Comparison of ENCODE assay signal across 11 cellular contexts in genomic region chr1:77975907-77976306, GRCh38. TPM values are rescaled to one million over a fixed set of nuclear protein-coding genes. Genes with fewer than 3 reads are reported as not detected.
DNase-seq lines count a peak whose midpoint lies in the region; ATAC-seq, FAIRE-seq and TF ChIP-seq lines count a peak whose summit lies in the region.
"Had no signal": no experiment of that assay in that cellular context is flagged by ENCODE, and none has a peak within 500 bp of the region (broad histone marks: within the 10 kb centered on the region; RNA-seq: fewer than 3 reads in every experiment).

No MANE protein-coding gene starts in this region.

- H3K4me3 ChIP-seq in kidney (ENCODE audit: low read length in 2 of 2) (peak overlapping the region; percentile 25 to 87), prostate gland (no peak overlapping the region)

- H3K36me3 ChIP-seq in kidney (ENCODE audit: control insufficient read depth in 1 of 2, insufficient read depth in 2 of 2, low read length in 2 of 2) (peaks cover 0 to 2% of the 10 kb centered on the region in 2 donors), prostate gland (no peaks in the 10 kb centered on the region)
- H3K36me3 ChIP-seq: pancreas had no signal

- FAIRE-seq in kidney (lab: Jason Lieb, UNC): no peak
- FAIRE-seq: pancreas, urothelium cell line had no signal

- peaks cover 66% of the 10 kb centered on the region for H3K4me1 Mint-ChIP-seq in stimulated activated naive CD8-positive, alpha-beta T cell treated with anti-CD3 and anti-CD28 coated beads, Interleukin-15, Interleukin-2, amounts not matched to agents 100 ng/mL and 50 ng/mL, for 24 hours (ENCODE audit: low read depth)
- peaks cover 60% of the 10 kb centered on the region for H3K4me1 Mint-ChIP-seq in stimulated activated naive CD8-positive, alpha-beta T cell treated with anti-CD3 and anti-CD28 coated beads, Interleukin-15, amount 100 ng/mL, for 72 hours
- peaks cover 67% of the 10 kb centered on the region for H3K4me1 Mint-ChIP-seq in activated naive CD8-positive, alpha-beta T cell treated with anti-CD3 and anti-CD28 coated beads, Interleukin-2, amount 50 U/mL, for 24 hours

- H3K9ac ChIP-seq in kidney (ENCODE audit: low read length in 2 of 2): no peak overlapping the region

- H3K27me3 ChIP-seq in prostate gland (replicated peaks; ENCODE audit: insufficient read depth): no peaks in the 10 kb centered on the region
- H3K27me3 ChIP-seq: pancreas had no signal

- peaks cover 0 to 15% of the 10 kb centered on the region in 2 donors for H3K4me1 ChIP-seq in kidney (ENCODE audit: control insufficient read depth in 1 of 2, insufficient read depth in 1 of 2, low read depth in 1 of 2, low read length in 2 of 2)
- peaks cover 14% of the 10 kb centered on the region for H3K4me1 ChIP-seq in prostate gland (replicated peaks)

- no peaks in the 10 kb centered on the region for H3K9me3 ChIP-seq in kidney (ENCODE audit: control insufficient read depth in 1 of 2, low read length in 2 of 2)
- H3K9me3 ChIP-seq in prostate gland: no peaks in the 10 kb centered on the region
- H3K9me3 ChIP-seq: pancreas had no signal

- H3K4me3 Mint-ChIP-seq in stimulated activated naive CD8-positive, alpha-beta T cell treated with anti-CD3 and anti-CD28 coated beads, Interleukin-15, Interleukin-2, amounts not matched to agents 100 ng/mL and 50 ng/mL, for 24 hours: no peak overlapping the region
- peak overlapping the region in 1 of 2 donors; percentile 87 for H3K4me3 Mint-ChIP-seq in stimulated activated naive CD8-positive, alpha-beta T cell treated with anti-CD3 and anti-CD28 coated beads, Interleukin-15, amount 100 ng/mL, for 72 hours
- no peak overlapping the region for H3K4me3 Mint-ChIP-seq in activated naive CD8-positive, alpha-beta T cell treated with anti-CD3 and anti-CD28 coated beads, Interleukin-2, amount 50 U/mL, for 24 hours

- no peak for ATAC-seq in stimulated activated naive CD8-positive, alpha-beta T cell treated with anti-CD3 and anti-CD28 coated beads, Interleukin-15, amount 100 ng/mL, for 72 hours
- ATAC-seq in activated naive CD8-positive, alpha-beta T cell treated with anti-CD3 and anti-CD28 coated beads, Interleukin-2, amount 50 U/mL, for 24 hours: no peak
- ATAC-seq: pancreas had no signal

- H3K36me3 Mint-ChIP-seq in stimulated activated naive CD8-positive, alpha-beta T cell treated with anti-CD3 and anti-CD28 coated beads, Interleukin-15, Interleukin-2, amounts not matched to agents 100 ng/mL and 50 ng/mL, for 24 hours (ENCODE audit: low read depth): peaks cover 44% of the 10 kb centered on the region
- peaks cover 48% of the 10 kb centered on the region for H3K36me3 Mint-ChIP-seq in activated naive CD8-positive, alpha-beta T cell treated with anti-CD3 and anti-CD28 coated beads, Interleukin-2, amount 50 U/mL, for 24 hours (ENCODE audit: low read depth)

- H3K27ac ChIP-seq in kidney (ENCODE audit: low read depth in 2 of 2, low read length in 2 of 2) (no peak overlapping the region), prostate gland (no peak overlapping the region)

- peak overlapping the region; percentile 90 for H3K27ac Mint-ChIP-seq in stimulated activated naive CD8-positive, alpha-beta T cell treated with anti-CD3 and anti-CD28 coated beads, Interleukin-15, Interleukin-2, amounts not matched to agents 100 ng/mL and 50 ng/mL, for 24 hours
- peak overlapping the region in 1 of 2 donors; percentile 92 for H3K27ac Mint-ChIP-seq in stimulated activated naive CD8-positive, alpha-beta T cell treated with anti-CD3 and anti-CD28 coated beads, Interleukin-15, amount 100 ng/mL, for 72 hours
- peak overlapping the region; percentile 93 for H3K27ac Mint-ChIP-seq in activated naive CD8-positive, alpha-beta T cell treated with anti-CD3 and anti-CD28 coated beads, Interleukin-2, amount 50 U/mL, for 24 hours

- intact Hi-C loops in kidney (cut with DNase I): no loop called here
- intact Hi-C loops in prostate gland (cut with DNase I): loop anchor here (5.0 to 10.0 kb wide), 4 partner anchors 71 to 294 kb away; partner anchors contain the start of genes GIPC2 and ZZZ3

- WGBS in prostate gland: 30% methylated on average over 2 of the region's 2 CpGs

- no peaks in the 10 kb centered on the region for H3K9me3 Mint-ChIP-seq in stimulated activated naive CD8-positive, alpha-beta T cell treated with anti-CD3 and anti-CD28 coated beads, Interleukin-15, Interleukin-2, amounts not matched to agents 100 ng/mL and 50 ng/mL, for 24 hours
- H3K9me3 Mint-ChIP-seq in stimulated activated naive CD8-positive, alpha-beta T cell treated with anti-CD3 and anti-CD28 coated beads, Interleukin-15, amount 100 ng/mL, for 72 hours: no peaks in the 10 kb centered on the region
- H3K9me3 Mint-ChIP-seq in activated naive CD8-positive, alpha-beta T cell treated with anti-CD3 and anti-CD28 coated beads, Interleukin-2, amount 50 U/mL, for 24 hours: no peaks in the 10 kb centered on the region

- no peak for DNase-seq in stimulated activated naive CD8-positive, alpha-beta T cell treated with anti-CD3 and anti-CD28 coated beads, Interleukin-15, amount 100 ng/mL, for 72 hours
- no peak for DNase-seq in activated naive CD8-positive, alpha-beta T cell treated with anti-CD3 and anti-CD28 coated beads, Interleukin-2, amount 50 U/mL, for 24 hours
- DNase-seq in kidney (no peak), amniotic stem cell (lab: John Stamatoyannopoulos, UW) (no peak), prostate gland (ENCODE audit: low spot score) (no peak), GM03348 (ENCODE audit: low spot score) (no peak), NCI-H1436 treated with DMSO at 0.1 percent for 48 hours (lab: John Stamatoyannopoulos, UW) (no peak)
- DNase-seq: NCI-H446, pancreas had no signal

- no peak for TF ChIP-seq POLR2A in prostate gland (IDR thresholded peaks at IDR 0.05)

- TF ChIP-seq CTCF in kidney (IDR thresholded peaks at IDR 0.05; ENCODE audit: borderline replicate concordance, extremely low read depth, insufficient read depth) (no peak), prostate gland (IDR thresholded peaks at IDR 0.05) (no peak)

- no peaks in the 10 kb centered on the region for H3K27me3 Mint-ChIP-seq in stimulated activated naive CD8-positive, alpha-beta T cell treated with anti-CD3 and anti-CD28 coated beads, Interleukin-15, Interleukin-2, amounts not matched to agents 100 ng/mL and 50 ng/mL, for 24 hours
- H3K27me3 Mint-ChIP-seq in stimulated activated naive CD8-positive, alpha-beta T cell treated with anti-CD3 and anti-CD28 coated beads, Interleukin-15, amount 100 ng/mL, for 72 hours: no peaks in the 10 kb centered on the region
- no peaks in the 10 kb centered on the region for H3K27me3 Mint-ChIP-seq in activated naive CD8-positive, alpha-beta T cell treated with anti-CD3 and anti-CD28 coated beads, Interleukin-2, amount 50 U/mL, for 24 hours

RNA-seq across cellular contexts. Expression of gene FUBP1, which starts 3.0 kb away (rescaled TPM):
- total RNA-seq in kidney (151 TPM), prostate gland (100 to 1,000 TPM; 109 to 126 TPM)
- polyA plus RNA-seq in kidney (ENCODE audit: insufficient read depth, low read depth, low replicate concordance): 63.7 TPM

RNA-seq across cellular contexts. Expression of gene DNAJB4, which starts 28.8 kb away (rescaled TPM):
- total RNA-seq in kidney: 34.7 TPM
- polyA plus RNA-seq in kidney (ENCODE audit: insufficient read depth, low read depth, low replicate concordance): 17.0 TPM
- total RNA-seq in prostate gland: 10 to 100 TPM; 15.8 to 22.8 TPM

Comparison
In these comparisons a context has a peak if more than half of its experiments do, and no peak if none do; other contexts are left out.
1. H3K4me3 ChIP-seq: peak in kidney (2 of 2); none in prostate gland (0 of 2).